ENCODE assay signal across 10 cellular contexts in genomic region chr9:90894956-90895687, GRCh38.
DNase-seq lines count a peak whose midpoint lies in the region; ATAC-seq and TF ChIP-seq lines count a peak whose summit lies in the region.
"Had no signal": no experiment of that assay in that cellular context is flagged by ENCODE, and none has a peak within 500 bp of the region (broad histone marks: within the 10 kb centered on the region; RNA-seq: fewer than 3 reads in every experiment).

No MANE protein-coding gene starts in this region.

- H3K27ac Mint-ChIP-seq in memory B cell: peak overlapping the region; percentile 41
- H3K27ac Mint-ChIP-seq: activated T-helper 1 cell treated with anti-CD3 and anti-CD28 coated beads, Interleukin-12 subunit alpha, Interleukin-12 subunit beta, Interleukin-2, Interleukin-4 antibody, amounts not matched to agents 30 ng/mL and 10 ng/mL and 1 ng/mL, durations not matched to agents 14 hours and 24 hours and 36 hours had no signal

- H3K79me2 ChIP-seq in HCT116 (ENCODE audit: insufficient read depth, low read length): no peaks in the 10 kb centered on the region

- H3K4me3 ChIP-seq in HCT116 (replicated peaks in 1 of 2; ENCODE audit: low read depth in 1 of 2, low read length in 2 of 2) (no peak overlapping the region), stomach (no peak overlapping the region)

- no peaks in the 10 kb centered on the region for H3K9me2 ChIP-seq in HCT116 (ENCODE audit: insufficient read depth)

- TF ChIP-seq POLR2A in HCT116 (IDR thresholded peaks at IDR 0.05; ENCODE audit: borderline replicate concordance, extremely low read depth, insufficient read depth, insufficient read length): no peak
- no peak for TF ChIP-seq POLR2A in stomach (IDR thresholded peaks at IDR 0.05)

- H3K4me1 ChIP-seq in HCT116 (ENCODE audit: control insufficient read depth in 1 of 2, insufficient read depth in 2 of 2, low read length in 2 of 2) (no peaks in the 10 kb centered on the region), stomach (no peaks in the 10 kb centered on the region)

- RAD21 ChIA-PET in HCT116 (lab: Charles Lee; ENCODE audit: low non-redundant PET in 1 of 2, low total read pairs in 2 of 2, uncharacterized antibody in 2 of 2, unreplicated experiment in 2 of 2): no interaction called here

- TF ChIP-seq RAD21 in HCT116 (IDR thresholded peaks at IDR 0.05; ENCODE audit: low read depth): peak; percentile 45

- H3K36me3 ChIP-seq in HCT116 (ENCODE audit: control insufficient read depth in 1 of 2, insufficient read depth in 2 of 2, low read length in 2 of 2) (no peaks in the 10 kb centered on the region), stomach (peaks cover 0 to 69% (median 30%) of the 10 kb centered on the region in 4 donors)

- peak; percentile 87 for TF ChIP-seq CTCF in C4-2B (conservative IDR thresholded peaks at IDR 0.05)
- TF ChIP-seq CTCF in HCT116 (IDR thresholded peaks at IDR 0.05 in 2 of 3, conservative IDR thresholded peaks at IDR 0.05 in 1 of 3; ENCODE audit: borderline replicate concordance in 1 of 3, insufficient read depth in 1 of 3, low read depth in 2 of 3, low read length in 2 of 3): peak; percentile 45 to 90 (median 90); a peak in 5 of 6 replicates
- TF ChIP-seq CTCF in stomach (IDR thresholded peaks at IDR 0.05): peak in 2 of 7 experiments; percentile 8 to 14

- H3K27me3 Mint-ChIP-seq in memory B cell: no peaks in the 10 kb centered on the region

- DNase-seq in HCT116 (ENCODE audit: low read depth, low spot score) (no peak), amniotic epithelial cell (ENCODE audit: low read depth) (peak; percentile 12), memory B cell (ENCODE audit: low spot score in 2 of 2) (no peak), NK-92 (lab: John Stamatoyannopoulos, UW; ENCODE audit: unreplicated experiment) (no peak), DMS153 (lab: John Stamatoyannopoulos, UW) (no peak), stomach (no peak)
- DNase-seq: left colon had no signal

- no peak overlapping the region for H3K9ac ChIP-seq in HCT116 (ENCODE audit: low read length)

- no peaks in the 10 kb centered on the region for H3K9me3 ChIP-seq in HCT116 (ENCODE audit: control insufficient read depth in 1 of 2, insufficient read depth in 1 of 2, low read depth in 1 of 2, low read length in 2 of 2)
- H3K9me3 ChIP-seq in stomach: no peaks in the 10 kb centered on the region

- H3K27ac ChIP-seq in C4-2B: no peak overlapping the region; the same call in 1 of the 2 replicates
- no peak overlapping the region for H3K27ac ChIP-seq in HCT116 (ENCODE audit: low read depth, low read length)
- no peak overlapping the region for H3K27ac ChIP-seq in stomach

- POLR2A ChIA-PET in HCT116 (lab: Charles Lee): no interaction called here

- peaks cover 32% of the 10 kb centered on the region for H3K36me3 Mint-ChIP-seq in memory B cell

- intact Hi-C loops in HCT116 (cut with micrococcal nuclease) (no loop called here), stomach (cut with DNase I; ENCODE audit: low total_unique reads) (no loop called here)

- 81 to 88% (median 87%) methylated on average over 9 to 16 of the region's 16 CpGs for WGBS in stomach, 5 donors

- peaks cover 5% of the 10 kb centered on the region for H3K4me1 Mint-ChIP-seq in memory B cell

- BruUV-seq in HCT116 (replicated peaks; lab: Mats Ljungman, UMichigan): no TSS peak

- no peaks in the 10 kb centered on the region for H3K9me3 Mint-ChIP-seq in memory B cell
- H3K9me3 Mint-ChIP-seq: activated T-helper 1 cell treated with anti-CD3 and anti-CD28 coated beads, Interleukin-12 subunit alpha, Interleukin-12 subunit beta, Interleukin-2, Interleukin-4 antibody, amounts not matched to agents 30 ng/mL and 10 ng/mL and 1 ng/mL, durations not matched to agents 14 hours and 24 hours and 36 hours had no signal

- no peak overlapping the region for H3K4me2 ChIP-seq in HCT116 (ENCODE audit: low read length)

- no peak for TF ChIP-seq EP300 in stomach (IDR thresholded peaks at IDR 0.05)

- no peak overlapping the region for H3K4me3 Mint-ChIP-seq in memory B cell
- H3K4me3 Mint-ChIP-seq: activated T-helper 1 cell treated with anti-CD3 and anti-CD28 coated beads, Interleukin-12 subunit alpha, Interleukin-12 subunit beta, Interleukin-2, Interleukin-4 antibody, amounts not matched to agents 30 ng/mL and 10 ng/mL and 1 ng/mL, durations not matched to agents 14 hours and 24 hours and 36 hours had no signal

- no peaks in the 10 kb centered on the region for H3K27me3 ChIP-seq in HCT116 (ENCODE audit: insufficient read depth, low read length)
- H3K27me3 ChIP-seq in stomach: no peaks in the 10 kb centered on the region

- CTCF ChIA-PET in HCT116 (lab: Charles Lee): interaction anchor here (1.4 kb wide), 2 partner anchors 20 to 832 kb away, joined by 3 to 5 read pairs; no protein-coding TSS in a partner anchor

- H4K20me1 ChIP-seq in HCT116 (ENCODE audit: insufficient read depth): no peaks in the 10 kb centered on the region

- ATAC-seq in HCT116 (peak; percentile 86), memory B cell (ENCODE audit: low read depth) (peak; percentile 49), GM18867 (IDR thresholded peaks at IDR 0.05; ENCODE audit: unreplicated experiment) (no peak)
- ATAC-seq: left colon had no signal

- H2AFZ ChIP-seq in HCT116 (ENCODE audit: low read depth, low read length, poor library complexity, severe bottlenecking): no peak overlapping the region

TF ChIP-seq in HCT116, 20 proteins besides CTCF, POLR2A, EP300 and RAD21:
- no peak for TF ChIP-seq MAX (IDR thresholded peaks at IDR 0.05)
- peak; percentile 87 for TF ChIP-seq TCF7L2 (IDR thresholded peaks at IDR 0.05; ENCODE audit: borderline replicate concordance, extremely low read depth, insufficient read depth, insufficient read length)
